In genomic region chr20:51612896-51613295, GRCh38 we compare ENCODE assay signal across 8 cellular contexts.
"Had no signal": no experiment of that assay in that cellular context is flagged by ENCODE, and none has a peak within 500 bp of the region (broad histone marks: within the 10 kb centered on the region; RNA-seq: fewer than 3 reads in every experiment).

No MANE protein-coding gene starts in this region.

- H3K4me3 ChIP-seq: GM23248 had no signal

- H3K27ac ChIP-seq: GM23248, KMS-11 had no signal

- H3K9ac ChIP-seq: GM23248, KMS-11 had no signal

- H2AFZ ChIP-seq: GM23248 had no signal

- DNase-seq: GM23248, GOT3, H9, HCEC 1CT, IMR-90, KBM-7 had no signal

- H3K9me3 Mint-ChIP-seq: H9 had no signal

- H3K4me3 Mint-ChIP-seq: H9 had no signal

- H3K4me1 Mint-ChIP-seq: H9 had no signal

- FAIRE-seq: H54 had no signal

- H3K4me2 ChIP-seq: KMS-11 had no signal
